ENCODE assay signal across 27 cellular contexts in genomic region chr9:8183618-8184017, GRCh38.
"Had no signal": no experiment of that assay in that cellular context is flagged by ENCODE, and none has a peak within 500 bp of the region (broad histone marks: within the 10 kb centered on the region; RNA-seq: fewer than 3 reads in every experiment).

No MANE protein-coding gene starts in this region.

- DNase-seq: activated B cell treated with CpG ODN at 0.5 μM for 24 hours; activated CD4-positive, alpha-beta T cell treated with anti-CD3 and anti-CD28 coated beads for 1 hour; activated CD4-positive, alpha-beta T cell treated with anti-CD3 and anti-CD28 coated beads, Interleukin-2, amount 10 ng/mL, durations not matched to agents 24 days and 14 days; activated CD4-positive, alpha-beta T cell treated with anti-CD3 and anti-CD28 coated beads, Interleukin-2, amount 50 U/mL, for 48 hours; activated CD8-positive, alpha-beta memory T cell treated with anti-CD3 and anti-CD28 coated beads, Interleukin-2, amount 10 ng/mL, durations not matched to agents 7 days and 5 days; activated effector memory CD4-positive, alpha-beta T cell treated with anti-CD3 and anti-CD28 coated beads, Interleukin-2, amount 50 U/mL, for 16 hours; activated naive CD4-positive, alpha-beta T cell treated with Interleukin-2 at 50 U/mL for 16 hours; activated T-cell treated with anti-CD3 and anti-CD28 coated beads, Interleukin-2, amount 50 U/mL, for 24 hours; amygdala; Karpas-422; NCI-H1417; NCI-H1930; NCI-H2107; NCI-H526; NCI-H82; Peyer's patch; Right ventricle myocardium superior; SJCRH30; SK-N-SH; T-helper 1 cell had no signal

- H3K4me3 ChIP-seq: K562, Peyer's patch, SJCRH30 had no signal

- H3K9me3 ChIP-seq: Peyer's patch, SJCRH30, SK-N-SH had no signal

- H3K27ac ChIP-seq: Peyer's patch, RWPE1, SJCRH30 had no signal

- H3K9me2 ChIP-seq: SK-N-SH had no signal

- ATAC-seq: activated CD8-positive, alpha-beta memory T cell treated with anti-CD3 and anti-CD28 coated beads, Interleukin-2, amount 10 ng/mL, durations not matched to agents 7 days and 5 days; K562 had no signal

- H3K9me3 Mint-ChIP-seq: activated B cell treated with CpG ODN at 0.5 μM for 24 hours; activated CD4-positive, alpha-beta T cell treated with anti-CD3 and anti-CD28 coated beads, Interleukin-2, amount 10 ng/mL, durations not matched to agents 24 days and 14 days; activated T-helper 1 cell treated with anti-CD3 and anti-CD28 coated beads, Interleukin-12 subunit alpha, Interleukin-12 subunit beta, Interleukin-2, Interleukin-4 antibody, amounts not matched to agents 30 ng/mL and 10 ng/mL and 1 ng/mL, durations not matched to agents 14 hours and 24 hours and 36 hours; brain; central memory CD8-positive, alpha-beta T cell; T-helper 2 cell treated with Interferon-gamma antibody and Interleukin-4, amounts not matched to agents 5 μg/mL and 100 μg/mL, for 36 hours had no signal

- H3K36me3 Mint-ChIP-seq: activated CD8-positive, alpha-beta memory T cell treated with anti-CD3 and anti-CD28 coated beads, Interleukin-2, amount 10 ng/mL, durations not matched to agents 7 days and 5 days; activated naive CD8-positive, alpha-beta T cell; brain had no signal

- H3K4me1 ChIP-seq: Peyer's patch, SJCRH30 had no signal

- H3K9ac ChIP-seq: SK-N-SH had no signal

- H3K27ac Mint-ChIP-seq: activated B cell treated with CpG ODN at 0.5 μM for 24 hours; activated CD4-positive, alpha-beta T cell treated with anti-CD3 and anti-CD28 coated beads, Interleukin-2, amount 10 ng/mL, durations not matched to agents 24 days and 14 days; activated CD8-positive, alpha-beta memory T cell treated with anti-CD3 and anti-CD28 coated beads, Interleukin-2, amount 10 ng/mL, durations not matched to agents 7 days and 5 days; activated naive CD8-positive, alpha-beta T cell; activated T-cell treated with anti-CD3 and anti-CD28 coated beads, Interleukin-2, amount 50 U/mL, for 24 hours; activated T-helper 1 cell treated with anti-CD3 and anti-CD28 coated beads, Interleukin-12 subunit alpha, Interleukin-12 subunit beta, Interleukin-2, Interleukin-4 antibody, amounts not matched to agents 30 ng/mL and 10 ng/mL and 1 ng/mL, durations not matched to agents 14 hours and 24 hours and 36 hours; brain; T-helper 2 cell treated with Interferon-gamma antibody and Interleukin-4, amounts not matched to agents 5 μg/mL and 100 μg/mL, for 36 hours had no signal

- H3K27me3 Mint-ChIP-seq: activated B cell treated with CpG ODN at 0.5 μM for 24 hours; activated CD4-positive, alpha-beta T cell treated with anti-CD3 and anti-CD28 coated beads, Interleukin-2, amount 10 ng/mL, durations not matched to agents 24 days and 14 days; activated naive CD8-positive, alpha-beta T cell; activated T-cell treated with anti-CD3 and anti-CD28 coated beads, Interleukin-2, amount 50 U/mL, for 24 hours; brain had no signal

- H3K4me3 Mint-ChIP-seq: activated B cell treated with CpG ODN at 0.5 μM for 24 hours; activated CD4-positive, alpha-beta T cell treated with anti-CD3 and anti-CD28 coated beads, Interleukin-2, amount 10 ng/mL, durations not matched to agents 24 days and 14 days; activated CD8-positive, alpha-beta memory T cell treated with anti-CD3 and anti-CD28 coated beads, Interleukin-2, amount 10 ng/mL, durations not matched to agents 7 days and 5 days; activated naive CD8-positive, alpha-beta T cell; activated T-cell treated with anti-CD3 and anti-CD28 coated beads, Interleukin-2, amount 50 U/mL, for 24 hours; activated T-helper 1 cell treated with anti-CD3 and anti-CD28 coated beads, Interleukin-12 subunit alpha, Interleukin-12 subunit beta, Interleukin-2, Interleukin-4 antibody, amounts not matched to agents 30 ng/mL and 10 ng/mL and 1 ng/mL, durations not matched to agents 14 hours and 24 hours and 36 hours; brain; central memory CD8-positive, alpha-beta T cell; T-helper 2 cell treated with Interferon-gamma antibody and Interleukin-4, amounts not matched to agents 5 μg/mL and 100 μg/mL, for 36 hours had no signal

- H3K27me3 ChIP-seq: Peyer's patch, SJCRH30 had no signal

- H3K36me3 ChIP-seq: Peyer's patch, SJCRH30 had no signal

- H3K4me2 ChIP-seq: SK-N-SH had no signal

- H3K4me1 Mint-ChIP-seq: activated CD4-positive, alpha-beta T cell treated with anti-CD3 and anti-CD28 coated beads, Interleukin-2, amount 10 ng/mL, durations not matched to agents 24 days and 14 days; central memory CD8-positive, alpha-beta T cell had no signal
